Comparison of ENCODE assay signal across 15 cellular contexts in the genomic region with DNA sequence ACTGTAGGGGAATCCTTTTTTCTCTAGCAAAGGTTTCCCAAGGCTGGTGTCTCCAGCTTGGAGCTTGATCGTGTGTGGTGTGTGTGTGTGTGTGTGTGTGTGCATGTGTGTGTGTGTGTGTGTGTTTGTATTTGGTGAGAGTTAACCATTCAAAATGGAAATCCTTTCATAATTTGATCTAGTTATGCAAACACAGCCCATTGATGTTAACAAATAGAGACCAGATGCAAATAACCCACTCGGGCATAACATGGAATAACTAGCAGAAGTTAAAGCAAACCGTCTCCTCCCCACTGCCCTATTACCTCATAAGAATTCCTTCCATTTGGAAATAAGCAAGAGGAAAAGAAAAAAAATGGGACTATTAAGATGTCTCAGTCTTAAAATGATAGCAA. TPM values are rescaled to one million over a fixed set of nuclear protein-coding genes. Genes with fewer than 3 reads are reported as not detected.
A peak's percentile ranks its signal among the peaks of the same experiment; 100 is the strongest.
DNase-seq lines count a peak whose midpoint lies in the region; ATAC-seq and TF ChIP-seq lines count a peak whose summit lies in the region.
"Had no signal": no experiment of that assay in that cellular context is flagged by ENCODE, and none has a peak within 500 bp of the region (broad histone marks: within the 10 kb centered on the region; RNA-seq: fewer than 3 reads in every experiment).

No MANE protein-coding gene starts in this region.

- H3K27ac ChIP-seq in AG04450 (ENCODE audit: low read depth, low read length) (peak overlapping the region; percentile 80), SK-N-MC (peak overlapping the region; percentile 88), gastroesophageal sphincter (no peak overlapping the region)

- POLR2A ChIA-PET in AG04450 (lab: Yijun Ruan, JAX), result interaction anchor here (0.6 to 1.6 kb wide), 4 partner anchors 11 to 80 kb away, joined by 3 to 14 read pairs (median 4); partner anchors contain the start of gene ZSWIM6

- H3K4me1 ChIP-seq in gastroesophageal sphincter, result peaks cover 0 to 22% (median 2%) of the 10 kb centered on the region in 3 donors

- DNase-seq in AG04450 (ENCODE audit: low read depth, low spot score), result no peak
- no peak for DNase-seq in Calu3
- DNase-seq in SK-N-MC (ENCODE audit: low read depth, low spot score), result no peak
- no peak for DNase-seq in fibroblast of the aortic adventitia (ENCODE audit: low read depth)
- no peak for DNase-seq in left lobe of liver (ENCODE audit: low spot score)
- DNase-seq in C1 segment of cervical spinal cord (lab: John Stamatoyannopoulos, UW), result no peak
- DNase-seq: activated T-cell treated with anti-CD3 and anti-CD28 coated beads for 4 hours; CD4-positive, alpha-beta memory T cell; GOT3; NCI-H2029; retina; T-cell had no signal

- H3K4me3 Mint-ChIP-seq in Calu3 (ENCODE audit: low read depth, unreplicated experiment), result no peak overlapping the region
- H3K4me3 Mint-ChIP-seq: CD4-positive, alpha-beta memory T cell; nephron; T-cell; WTC11 had no signal

- H3K4me3 ChIP-seq in AG04450 (ENCODE audit: low read depth, low read length) (no peak overlapping the region), SK-N-MC (peak overlapping the region; percentile 13), fibroblast of the aortic adventitia (ENCODE audit: low read depth, low read length) (peak overlapping the region; percentile 26), gastroesophageal sphincter (no peak overlapping the region)

- no TSS peak for BruUV-seq in Calu3 (replicated peaks; lab: Mats Ljungman, UMichigan)

- H3K9me3 ChIP-seq in AG04450 (ENCODE audit: control insufficient read depth, insufficient read depth, low read length) (no peaks in the 10 kb centered on the region), SK-N-MC (ENCODE audit: low read depth, low read length) (no peaks in the 10 kb centered on the region), gastroesophageal sphincter (no peaks in the 10 kb centered on the region)

- no peaks in the 10 kb centered on the region for H3K27me3 ChIP-seq in AG04450 (ENCODE audit: control insufficient read depth, insufficient read depth, low read length)
- no peaks in the 10 kb centered on the region for H3K27me3 ChIP-seq in gastroesophageal sphincter

- peaks cover 48% of the 10 kb centered on the region for H3K4me1 Mint-ChIP-seq in Calu3 (ENCODE audit: low read depth, unreplicated experiment)

- TF ChIP-seq EP300 in gastroesophageal sphincter (IDR thresholded peaks at IDR 0.05), result no peak

- CTCF ChIA-PET in AG04450 (lab: Charles Lee), result interaction anchor here (0.7 to 1.4 kb wide), 2 partner anchors 148 to 348 kb away, joined by 3 to 5 read pairs; no protein-coding TSS in a partner anchor
- CTCF ChIA-PET in Calu3 (lab: Charles Lee), result interaction anchor here (0.7 kb wide), 1 partner anchor 41 kb away, joined by 3 read pairs; no protein-coding TSS in a partner anchor

- no peak overlapping the region for H3K9ac ChIP-seq in SK-N-MC (ENCODE audit: insufficient read length)

- no peaks in the 10 kb centered on the region for H3K27me3 Mint-ChIP-seq in Calu3 (ENCODE audit: unreplicated experiment)

- H3K9me3 Mint-ChIP-seq in Calu3 (ENCODE audit: low read depth, unreplicated experiment), result no peaks in the 10 kb centered on the region
- H3K9me3 Mint-ChIP-seq: CD4-positive, alpha-beta memory T cell; nephron; T-cell; WTC11 had no signal

- peak overlapping the region; percentile 49 for H3K27ac Mint-ChIP-seq in Calu3 (ENCODE audit: unreplicated experiment)
- H3K27ac Mint-ChIP-seq: CD4-positive, alpha-beta memory T cell; nephron; T-cell; WTC11 had no signal

- H3K36me3 ChIP-seq in SK-N-MC (ENCODE audit: insufficient read depth, low read length) (no peaks in the 10 kb centered on the region), gastroesophageal sphincter (no peaks in the 10 kb centered on the region)

- ATAC-seq in left lobe of liver (no peak), gastroesophageal sphincter (no peak)
- ATAC-seq: T-cell, WTC11 had no signal

- peaks cover 16% of the 10 kb centered on the region for H3K36me3 Mint-ChIP-seq in Calu3 (ENCODE audit: insufficient read depth, unreplicated experiment)
- H3K36me3 Mint-ChIP-seq: CD4-positive, alpha-beta memory T cell; T-cell; WTC11 had no signal

- WGBS in gastroesophageal sphincter (ENCODE audit: low coverage in 1 of 2), 2 donors, result 80 to 85% methylated on average over 1 to 3 of the region's 3 CpGs

- TF ChIP-seq CTCF in AG04450 (IDR thresholded peaks at IDR 0.05; ENCODE audit: low read depth, low read length), result no peak
- no peak for TF ChIP-seq CTCF in Calu3 (IDR thresholded peaks at IDR 0.05; ENCODE audit: unreplicated experiment)
- TF ChIP-seq CTCF in fibroblast of the aortic adventitia (IDR thresholded peaks at IDR 0.05; ENCODE audit: insufficient read depth, low read length), result no peak
- TF ChIP-seq CTCF in gastroesophageal sphincter (IDR thresholded peaks at IDR 0.05), result no peak

- intact Hi-C loops in Calu3 (cut with micrococcal nuclease; ENCODE audit: unreplicated experiment), result no loop called here

- TF ChIP-seq POLR2A in gastroesophageal sphincter (IDR thresholded peaks at IDR 0.05), result no peak

RNA-seq across cellular contexts. Expression of gene ZSWIM6, which starts 24.9 kb away (rescaled TPM):
- 18.6 and 18.9 TPM in 2 replicates for polyA plus RNA-seq in AG04450 (2011; rRNA removed)
- polyA minus RNA-seq in AG04450 (2011; rRNA and poly(A)+ RNA removed), result 46.3 and 48.7 TPM in 2 replicates
- total RNA-seq in Calu3 (2022), result 13.2 and 14.7 TPM in 2 replicates
- 3.1 and 6.9 TPM in 2 replicates for total RNA-seq in fibroblast of the aortic adventitia (ENCODE audit: low replicate concordance)
- total RNA-seq in left lobe of liver, result 2.9 TPM
- 10 to 100 TPM in 3 of 4 donors, 1 to 10 TPM in 1; 8.9 to 20.9 (median 12.3) TPM for total RNA-seq in gastroesophageal sphincter

Comparison
In these comparisons a context has a peak if more than half of its experiments do, and no peak if none do; other contexts are left out.
1. H3K27ac ChIP-seq: peak in AG04450 (single experiment) and SK-N-MC (single experiment); none in gastroesophageal sphincter (0 of 4).
2. H3K4me3 ChIP-seq: peak in SK-N-MC (single experiment) and fibroblast of the aortic adventitia (single experiment); none in AG04450 (single experiment) and gastroesophageal sphincter (0 of 2).